10 cellular contexts compared by ENCODE assay signal in genomic region chr16:68083239-68083781, GRCh38. TPM values are rescaled to one million over a fixed set of nuclear protein-coding genes. Genes with fewer than 3 reads are reported as not detected.
DNase-seq lines count a peak whose midpoint lies in the region; ATAC-seq and TF ChIP-seq lines count a peak whose summit lies in the region.
"Had no signal": no experiment of that assay in that cellular context is flagged by ENCODE, and none has a peak within 500 bp of the region (broad histone marks: within the 10 kb centered on the region; RNA-seq: fewer than 3 reads in every experiment).

No MANE protein-coding gene starts in this region.

- peaks cover 72 to 78% (median 75%) of the 10 kb centered on the region in 3 donors for H3K4me1 Mint-ChIP-seq in CD8-positive, alpha-beta memory T cell
- H3K4me1 Mint-ChIP-seq in T-helper 17 cell = peaks cover 68% of the 10 kb centered on the region

- H3K4me3 ChIP-seq in CD8-positive, alpha-beta memory T cell (ENCODE audit: low read length) = peak overlapping the region; percentile 96
- H3K4me3 ChIP-seq in esophagus squamous epithelium (no peak overlapping the region), psoas muscle (no peak overlapping the region)

- H3K36me3 Mint-ChIP-seq in CD8-positive, alpha-beta memory T cell = peaks cover 0 to 13% (median 0%) of the 10 kb centered on the region in 3 donors
- H3K36me3 Mint-ChIP-seq in T-helper 17 cell (ENCODE audit: low read depth) = peaks cover 2% of the 10 kb centered on the region

- no peak for TF ChIP-seq POLR2A in esophagus squamous epithelium (IDR thresholded peaks at IDR 0.05)

- no peaks in the 10 kb centered on the region for H3K9me3 Mint-ChIP-seq in CD8-positive, alpha-beta memory T cell

- peak overlapping the region; percentile 85 to 93 (median 89) for H3K4me3 Mint-ChIP-seq in CD8-positive, alpha-beta memory T cell
- peak overlapping the region; percentile 98 for H3K4me3 Mint-ChIP-seq in T-helper 17 cell

- H3K9me3 ChIP-seq in CD8-positive, alpha-beta memory T cell (ENCODE audit: low read length) = no peaks in the 10 kb centered on the region
- H3K9me3 ChIP-seq in T-helper 17 cell (ENCODE audit: control insufficient read depth, low read length, poor library complexity, severe bottlenecking) = no peaks in the 10 kb centered on the region
- no peaks in the 10 kb centered on the region for H3K9me3 ChIP-seq in esophagus squamous epithelium
- H3K9me3 ChIP-seq in psoas muscle = no peaks in the 10 kb centered on the region

- POLR2A ChIA-PET in CD8-positive, alpha-beta memory T cell (lab: Charles Lee) = interaction anchor here (0.6 kb wide), 1 partner anchor 145 kb away, joined by 4 read pairs; no protein-coding TSS in a partner anchor

- CTCF ChIA-PET in CD8-positive, alpha-beta memory T cell (lab: Charles Lee) = interaction anchor here (2.6 to 6.3 kb wide), 3 partner anchors 11 to 19 kb away, joined by 14 to 111 read pairs (median 66); no protein-coding TSS in a partner anchor

- WGBS in esophagus squamous epithelium, 2 donors = 93 to 94% methylated on average over 4 of the region's 4 CpGs
- 88 to 95% (median 91%) methylated on average over 4 of the region's 4 CpGs for WGBS in psoas muscle, 3 donors

- intact Hi-C loops in esophagus squamous epithelium (cut with DNase I) = loop anchor here (10.0 kb wide), 1 partner anchor 151 kb away; the partner anchor contains the start of gene ESRP2
- intact Hi-C loops in psoas muscle (cut with DNase I) = no loop called here

- no peaks in the 10 kb centered on the region for H3K27me3 Mint-ChIP-seq in CD8-positive, alpha-beta memory T cell
- no peaks in the 10 kb centered on the region for H3K27me3 Mint-ChIP-seq in T-helper 17 cell

- no peak for ATAC-seq in T-helper 17 cell
- no peak for ATAC-seq in psoas muscle
- no peak for ATAC-seq in foreskin keratinocyte

- no peak overlapping the region for H3K27ac ChIP-seq in CD8-positive, alpha-beta memory T cell (ENCODE audit: low read depth, low read length)
- H3K27ac ChIP-seq in esophagus squamous epithelium (peak overlapping the region; percentile 8 to 99 (median 98)), psoas muscle (peak overlapping the region; percentile 90), foreskin keratinocyte (no peak overlapping the region)
- H3K27ac ChIP-seq: VCaP had no signal

- peak overlapping the region in 7 of 8 donors; percentile 86 to 95 (median 90) for H3K27ac Mint-ChIP-seq in CD8-positive, alpha-beta memory T cell
- peak overlapping the region; percentile 90 for H3K27ac Mint-ChIP-seq in T-helper 17 cell

- no peaks in the 10 kb centered on the region for H3K36me3 ChIP-seq in CD8-positive, alpha-beta memory T cell (ENCODE audit: insufficient read depth, low read length)
- H3K36me3 ChIP-seq in esophagus squamous epithelium (peaks cover 0 to 17% (median 3%) of the 10 kb centered on the region in 3 donors), psoas muscle (ENCODE audit: insufficient read depth in 1 of 2, low read depth in 1 of 2) (peaks cover 0 to under 1% of the 10 kb centered on the region in 2 donors)

- no peak for TF ChIP-seq CTCF in esophagus squamous epithelium (IDR thresholded peaks at IDR 0.05)
- no peak for TF ChIP-seq CTCF in psoas muscle (IDR thresholded peaks at IDR 0.05)
- no peak for TF ChIP-seq CTCF in foreskin keratinocyte (conservative IDR thresholded peaks at IDR 0.05)

- DNase-seq in CD8-positive, alpha-beta memory T cell = no peak
- DNase-seq in T-helper 17 cell (no peak), esophagus squamous epithelium (lab: John Stamatoyannopoulos, UW) (no peak), psoas muscle (no peak), NCI-H2227 treated with DMSO at 0.1 percent for 48 hours (lab: John Stamatoyannopoulos, UW) (no peak), foreskin keratinocyte (no peak), NOMO-1 (lab: John Stamatoyannopoulos, UW; ENCODE audit: unreplicated experiment in 2 of 2) (no peak), NCI-H1417 treated with DMSO at 0.1 percent for 48 hours (lab: John Stamatoyannopoulos, UW) (no peak)
- DNase-seq: NCI-H748 treated with DMSO at 0.1 percent for 48 hours had no signal

- H3K4me1 ChIP-seq in CD8-positive, alpha-beta memory T cell (ENCODE audit: insufficient read depth, low read length) = peaks cover 76% of the 10 kb centered on the region
- H3K4me1 ChIP-seq in esophagus squamous epithelium (peaks cover 45 to 83% (median 46%) of the 10 kb centered on the region in 3 donors), psoas muscle (peaks cover 48% of the 10 kb centered on the region), foreskin keratinocyte (no peaks in the 10 kb centered on the region)

- no peaks in the 10 kb centered on the region for H3K27me3 ChIP-seq in CD8-positive, alpha-beta memory T cell (ENCODE audit: insufficient read depth, low read length, poor library complexity, severe bottlenecking)
- H3K27me3 ChIP-seq in esophagus squamous epithelium (no peaks in the 10 kb centered on the region), psoas muscle (ENCODE audit: insufficient read depth in 3 of 3, low read length in 2 of 3) (no peaks in the 10 kb centered on the region), foreskin keratinocyte (no peaks in the 10 kb centered on the region)

RNA-seq across cellular contexts. Expression of gene NFATC3, which starts 1.9 kb away (rescaled TPM):
- 10 to 100 TPM; 91.1 to 95.9 TPM for total RNA-seq in CD8-positive, alpha-beta memory T cell
- 120 TPM for polyA plus RNA-seq in CD8-positive, alpha-beta memory T cell
- 100 to 1,000 TPM in 1 of 2 donors, 10 to 100 TPM in 1; 94.5 to 101 TPM for total RNA-seq in T-helper 17 cell
- total RNA-seq in esophagus squamous epithelium = 10 to 100 TPM; 18.6 to 30.9 (median 20.5) TPM
- 10 to 100 TPM; 40.8 to 53.5 (median 44.0) TPM for total RNA-seq in psoas muscle
- 10 to 100 TPM in 2 of 3 donors, 1 to 10 TPM in 1; 9.8 to 43.1 (median 17.3) TPM for polyA plus RNA-seq in psoas muscle
- total RNA-seq in foreskin keratinocyte = 17.3 and 17.6 TPM in 2 replicates
- 5.6 and 6.7 TPM in 2 replicates for polyA plus RNA-seq in foreskin keratinocyte

Comparison
In these comparisons a context has a peak if more than half of its experiments do, and no peak if none do; other contexts are left out.
1. H3K27ac ChIP-seq: peak in esophagus squamous epithelium (4 of 4) and psoas muscle (single experiment); none in CD8-positive, alpha-beta memory T cell (single experiment) and foreskin keratinocyte (single experiment).